Comparison of ENCODE assay signal across 10 cellular contexts in the genomic region with DNA sequence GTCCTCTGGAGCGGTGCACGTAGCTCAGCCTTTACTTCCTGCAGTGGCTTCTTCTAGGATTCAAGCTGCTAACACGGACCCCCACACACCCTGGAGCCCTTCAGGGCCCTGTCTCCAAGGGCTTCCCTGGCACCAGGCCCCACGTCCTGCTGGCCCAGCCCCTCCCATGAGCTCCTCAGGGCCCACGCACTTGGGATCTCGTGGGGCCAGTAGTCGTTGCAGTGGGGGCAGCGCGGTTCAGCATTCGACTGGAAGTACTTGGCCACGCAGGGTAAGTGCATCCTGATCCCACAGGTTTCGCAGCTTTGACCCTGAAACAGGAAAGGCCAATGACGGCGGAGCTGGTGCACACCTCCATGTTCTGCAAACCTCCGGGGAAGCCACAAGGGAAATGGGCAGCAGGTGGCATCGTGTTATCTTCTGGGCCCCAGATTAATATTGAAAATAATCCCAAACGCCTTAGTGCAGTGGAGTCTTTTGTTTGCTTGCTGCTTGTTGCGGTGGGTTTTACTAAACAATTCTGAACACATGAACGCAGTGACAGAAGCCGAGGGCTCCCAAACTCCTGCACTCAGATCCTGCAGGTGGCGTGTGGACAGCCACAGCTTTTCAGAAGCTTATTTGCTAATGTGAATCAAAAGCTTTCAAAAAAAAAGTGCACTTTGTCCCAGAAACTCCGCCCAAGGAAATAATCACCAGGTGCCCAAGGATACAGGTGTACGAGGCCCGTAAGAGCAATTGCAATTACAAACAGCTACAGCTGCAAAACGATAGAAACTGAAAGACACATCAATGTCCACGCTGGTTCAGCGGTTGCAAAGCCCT. TPM values are rescaled to one million over a fixed set of nuclear protein-coding genes. Genes with fewer than 3 reads are reported as not detected.
DNase-seq lines count a peak whose midpoint lies in the region; ATAC-seq and TF ChIP-seq lines count a peak whose summit lies in the region.
"Had no signal": no experiment of that assay in that cellular context is flagged by ENCODE, and none has a peak within 500 bp of the region (broad histone marks: within the 10 kb centered on the region; RNA-seq: fewer than 3 reads in every experiment).

No MANE protein-coding gene starts in this region.

- no peak for ATAC-seq in activated T-helper 17 cell treated with anti-CD3 and anti-CD28 coated beads, Interleukin-2, amount 50 U/mL, for 72 hours (replicated peaks)
- ATAC-seq: stimulated activated naive CD8-positive, alpha-beta T cell treated with anti-CD3 and anti-CD28 coated beads, Interleukin-15, amount 100 ng/mL, for 72 hours had no signal

- intact Hi-C loops in thyroid gland (cut with DNase I), result no loop called here

- H3K36me3 ChIP-seq in thyroid gland, result peaks cover 8 to 13% of the 10 kb centered on the region in 2 donors

- H3K4me1 ChIP-seq in thyroid gland, result peaks cover 0 to 9% of the 10 kb centered on the region in 2 donors

- no peak overlapping the region for H3K4me3 ChIP-seq in thyroid gland (replicated peaks in 1 of 3)

- no peak for TF ChIP-seq POLR2A in thyroid gland (IDR thresholded peaks at IDR 0.05)

- TF ChIP-seq CTCF in nephron (IDR thresholded peaks at IDR 0.05; ENCODE audit: unreplicated experiment in 3 of 3) (no peak), thyroid gland (IDR thresholded peaks at IDR 0.05) (no peak), glutamatergic neuron (IDR thresholded peaks at IDR 0.05; ENCODE audit: partially characterized antibody, unreplicated experiment) (no peak)

- H3K9me3 ChIP-seq in thyroid gland, result no peaks in the 10 kb centered on the region

- DNase-seq in DMS53 (lab: John Stamatoyannopoulos, UW) (peak; percentile 16), DMS53 treated with DMSO at 0.1 percent for 48 hours (lab: John Stamatoyannopoulos, UW; ENCODE audit: unreplicated experiment) (no peak), NCI-H1105 treated with DMSO at 0.1 percent for 48 hours (lab: John Stamatoyannopoulos, UW) (peak; percentile 79), thyroid gland (no peak), HuH-7 (ENCODE audit: low spot score) (no peak), glutamatergic neuron (no peak)
- DNase-seq: stimulated activated naive CD8-positive, alpha-beta T cell treated with anti-CD3 and anti-CD28 coated beads, Interleukin-15, amount 100 ng/mL, for 72 hours had no signal

- no peaks in the 10 kb centered on the region for H3K9me3 Mint-ChIP-seq in activated T-helper 17 cell treated with anti-CD3 and anti-CD28 coated beads, Interleukin-2, amount 50 U/mL, for 72 hours
- H3K9me3 Mint-ChIP-seq in nephron (no peaks in the 10 kb centered on the region), glutamatergic neuron (ENCODE audit: unreplicated experiment) (peaks cover 7% of the 10 kb centered on the region)
- H3K9me3 Mint-ChIP-seq: stimulated activated naive CD8-positive, alpha-beta T cell treated with anti-CD3 and anti-CD28 coated beads, Interleukin-15, amount 100 ng/mL, for 72 hours had no signal

- no peaks in the 10 kb centered on the region for H3K27me3 Mint-ChIP-seq in activated T-helper 17 cell treated with anti-CD3 and anti-CD28 coated beads, Interleukin-2, amount 50 U/mL, for 72 hours
- peaks cover 4% of the 10 kb centered on the region for H3K27me3 Mint-ChIP-seq in nephron (ENCODE audit: low read depth)
- H3K27me3 Mint-ChIP-seq in glutamatergic neuron (ENCODE audit: unreplicated experiment), result peaks cover 3% of the 10 kb centered on the region
- H3K27me3 Mint-ChIP-seq: stimulated activated naive CD8-positive, alpha-beta T cell treated with anti-CD3 and anti-CD28 coated beads, Interleukin-15, amount 100 ng/mL, for 72 hours had no signal

- no peak overlapping the region for H3K4me3 Mint-ChIP-seq in activated T-helper 17 cell treated with anti-CD3 and anti-CD28 coated beads, Interleukin-2, amount 50 U/mL, for 72 hours
- H3K4me3 Mint-ChIP-seq in nephron (no peak overlapping the region), glutamatergic neuron (ENCODE audit: unreplicated experiment) (no peak overlapping the region)

- no peaks in the 10 kb centered on the region for H3K27me3 ChIP-seq in thyroid gland

- no peak overlapping the region for H3K27ac ChIP-seq in thyroid gland
- H3K27ac ChIP-seq: 22Rv1 had no signal

- H3K4me1 Mint-ChIP-seq in activated T-helper 17 cell treated with anti-CD3 and anti-CD28 coated beads, Interleukin-2, amount 50 U/mL, for 72 hours, result peaks cover 17% of the 10 kb centered on the region
- H3K4me1 Mint-ChIP-seq in nephron (peaks cover 40% of the 10 kb centered on the region), glutamatergic neuron (ENCODE audit: low read depth, unreplicated experiment) (peaks cover 18% of the 10 kb centered on the region)

- peak overlapping the region; percentile 7 for H3K27ac Mint-ChIP-seq in activated T-helper 17 cell treated with anti-CD3 and anti-CD28 coated beads, Interleukin-2, amount 50 U/mL, for 72 hours
- H3K27ac Mint-ChIP-seq in nephron (peak overlapping the region; percentile 48 to 59 (median 51)), glutamatergic neuron (ENCODE audit: unreplicated experiment) (no peak overlapping the region)

- WGBS in thyroid gland, 2 donors, result 81 to 88% methylated on average over 18 to 24 of the region's 27 CpGs

- peaks cover 48% of the 10 kb centered on the region for H3K36me3 Mint-ChIP-seq in activated T-helper 17 cell treated with anti-CD3 and anti-CD28 coated beads, Interleukin-2, amount 50 U/mL, for 72 hours (ENCODE audit: low read depth)
- H3K36me3 Mint-ChIP-seq in nephron (ENCODE audit: low read depth) (no peaks in the 10 kb centered on the region), glutamatergic neuron (ENCODE audit: unreplicated experiment) (no peaks in the 10 kb centered on the region)

RNA-seq across cellular contexts. Expression of a gene that starts 22.4 kb away (rescaled TPM):
- 1 to 10 TPM; 7.7 to 9.1 TPM for total RNA-seq in activated T-helper 17 cell treated with anti-CD3 and anti-CD28 coated beads, Interleukin-2, amount 50 U/mL, for 72 hours
- total RNA-seq in thyroid gland (10 to 100 TPM in 1 of 4 donors, 1 to 10 TPM in 3; 5.6 to 14.9 (median 9.6) TPM), glutamatergic neuron (ENCODE audit: unreplicated experiment) (9.6 TPM)

RNA-seq across cellular contexts. Expression of a gene that starts 42.8 kb away (rescaled TPM):
- 10 to 100 TPM; 59.6 to 99.8 TPM for total RNA-seq in activated T-helper 17 cell treated with anti-CD3 and anti-CD28 coated beads, Interleukin-2, amount 50 U/mL, for 72 hours
- 10 to 100 TPM; 40.5 to 52.6 (median 48.8) TPM for total RNA-seq in thyroid gland
- 32.7 TPM for total RNA-seq in glutamatergic neuron (ENCODE audit: unreplicated experiment)

Comparison
In these comparisons a context has a peak if more than half of its experiments do, and no peak if none do; other contexts are left out.
1. DNase-seq: peak in DMS53 (single experiment) and NCI-H1105 treated with DMSO at 0.1 percent for 48 hours (single experiment); none in DMS53 treated with DMSO at 0.1 percent for 48 hours (single experiment), thyroid gland (0 of 2), HuH-7 (single experiment) and glutamatergic neuron (single experiment).